ENCODE assay signal across 19 cellular contexts in genomic region chr10:129740532-129741279, GRCh38.
"Had no signal": no experiment of that assay in that cellular context is flagged by ENCODE, and none has a peak within 500 bp of the region (broad histone marks: within the 10 kb centered on the region; RNA-seq: fewer than 3 reads in every experiment).

No MANE protein-coding gene starts in this region.

- H3K27me3 ChIP-seq: body of pancreas, neutrophil, right atrium auricular region, tibial nerve had no signal

- H3K4me3 Mint-ChIP-seq: activated CD4-positive, alpha-beta T cell treated with anti-CD3 and anti-CD28 coated beads for 36 hours; activated T-cell treated with anti-CD3 and anti-CD28 coated beads, Interleukin-2, amount 50 U/mL, for 4 hours; immature natural killer cell; naive thymus-derived CD8-positive, alpha-beta T cell; T-helper 2 cell treated with Interferon-gamma antibody and Interleukin-4, amounts not matched to agents 5 μg/mL and 100 μg/mL, for 36 hours had no signal

- H3K36me3 ChIP-seq: neutrophil, right atrium auricular region had no signal

- DNase-seq: activated CD4-positive, alpha-beta T cell treated with anti-CD3 and anti-CD28 coated beads for 36 hours; activated T-cell treated with anti-CD3 and anti-CD28 coated beads, Interleukin-2, amount 50 U/mL, for 4 hours; amniotic stem cell; central memory CD4-positive, alpha-beta T cell; erythroblast; hypothalamus; immature natural killer cell; left colon; naive thymus-derived CD8-positive, alpha-beta T cell; SW 1271 had no signal

- H3K27me3 Mint-ChIP-seq: activated CD4-positive, alpha-beta T cell treated with anti-CD3 and anti-CD28 coated beads for 36 hours; naive thymus-derived CD8-positive, alpha-beta T cell had no signal

- H3K27ac ChIP-seq: body of pancreas, coronary artery, neutrophil, right atrium auricular region, skin epidermis, tibial nerve had no signal

- H3K27ac Mint-ChIP-seq: activated CD4-positive, alpha-beta T cell treated with anti-CD3 and anti-CD28 coated beads for 36 hours; activated naive CD4-positive, alpha-beta T cell treated with anti-CD3 and anti-CD28 coated beads, Interleukin-2, amount 50 U/mL, for 72 hours; naive thymus-derived CD8-positive, alpha-beta T cell; T-helper 2 cell treated with Interferon-gamma antibody and Interleukin-4, amounts not matched to agents 5 μg/mL and 100 μg/mL, for 36 hours had no signal

- H3K4me1 ChIP-seq: body of pancreas, right atrium auricular region, tibial nerve had no signal

- ATAC-seq: activated CD4-positive, alpha-beta T cell treated with anti-CD3 and anti-CD28 coated beads for 36 hours; activated naive CD4-positive, alpha-beta T cell treated with anti-CD3 and anti-CD28 coated beads, Interleukin-2, amount 50 U/mL, for 72 hours; activated T-cell treated with anti-CD3 and anti-CD28 coated beads, Interleukin-2, amount 50 U/mL, for 4 hours; body of pancreas; left colon; naive thymus-derived CD8-positive, alpha-beta T cell had no signal

- H3K4me1 Mint-ChIP-seq: activated CD4-positive, alpha-beta T cell treated with anti-CD3 and anti-CD28 coated beads for 36 hours; immature natural killer cell had no signal

- H3K4me3 ChIP-seq: body of pancreas, coronary artery, lung, right atrium auricular region, skin epidermis, tibial nerve had no signal

- H3K9me3 ChIP-seq: body of pancreas, neutrophil, right atrium auricular region had no signal
